In genomic region chr17:6476834-6477210, GRCh38 we compare ENCODE assay signal across 20 cellular contexts. TPM values are rescaled to one million over a fixed set of nuclear protein-coding genes. Genes with fewer than 3 reads are reported as not detected.
"Had no signal": no experiment of that assay in that cellular context is flagged by ENCODE, and none has a peak within 500 bp of the region (broad histone marks: within the 10 kb centered on the region; RNA-seq: fewer than 3 reads in every experiment).

No MANE protein-coding gene starts in this region.

- FAIRE-seq: islet of Langerhans had no signal

- H3K27ac ChIP-seq: body of pancreas, left lung, tibial nerve, vagina had no signal

- ATAC-seq: activated T-helper 17 cell treated with anti-CD3 and anti-CD28 coated beads, Interleukin-2, amount 50 U/mL, for 72 hours; body of pancreas; foreskin keratinocyte; left lung had no signal

- H3K4me1 ChIP-seq: body of pancreas, left lung had no signal

- H3K27me3 ChIP-seq: body of pancreas, foreskin keratinocyte, left lung, tibial nerve, vagina had no signal

- DNase-seq: activated CD4-positive, alpha-beta T cell treated with anti-CD3 and anti-CD28 coated beads, Interleukin-2, amount 50 U/mL, for 1 hour; activated naive CD4-positive, alpha-beta T cell treated with anti-CD3 and anti-CD28 coated beads, Interleukin-2, amount 10 ng/mL, durations not matched to agents 7 days and 5 days; activated T-cell treated with anti-CD3 and anti-CD28 coated beads for 4 hours; amniotic stem cell; body of pancreas; foreskin keratinocyte; head of caudate nucleus; left lung; mesenchymal stem cell; stimulated activated CD4-positive, alpha-beta T cell treated with anti-CD3 and anti-CD28 coated beads, Interleukin-15, amount 100 ng/mL, for 24 hours; stimulated activated CD4-positive, alpha-beta T cell treated with anti-CD3 and anti-CD28 coated beads, Interleukin-4, amount 100 ng/mL, for 4 hours; T-helper 2 cell had no signal

- H3K9me3 ChIP-seq: body of pancreas, left lung, tibial nerve, vagina had no signal

- H3K4me3 ChIP-seq: body of pancreas, left lung, tibial nerve, vagina had no signal

- H3K36me3 ChIP-seq: left lung, vagina had no signal

RNA-seq across cellular contexts. Expression of gene PIMREG, which starts 32.6 kb away (rescaled TPM):
- total RNA-seq: body of pancreas had no signal

RNA-seq across cellular contexts. Expression of gene AIPL1, which starts 41.9 kb away (rescaled TPM):
- total RNA-seq: activated CD8-positive, alpha-beta memory T cell treated with anti-CD3 and anti-CD28 coated beads for 36 hours; activated T-helper 17 cell treated with anti-CD3 and anti-CD28 coated beads, Interleukin-2, amount 50 U/mL, for 72 hours; body of pancreas; dermis microvascular lymphatic vessel endothelial cell; foreskin keratinocyte; left lung; osteocyte; pulmonary artery endothelial cell; tibial nerve; vagina had no signal
- polyA plus RNA-seq: foreskin keratinocyte had no signal
